In genomic region chr10:35341521-35341920, GRCh38 we compare ENCODE assay signal across 10 cellular contexts. TPM values are rescaled to one million over a fixed set of nuclear protein-coding genes. Genes with fewer than 3 reads are reported as not detected.
DNase-seq lines count a peak whose midpoint lies in the region; ATAC-seq and TF ChIP-seq lines count a peak whose summit lies in the region.
"Had no signal": no experiment of that assay in that cellular context is flagged by ENCODE, and none has a peak within 500 bp of the region (broad histone marks: within the 10 kb centered on the region; RNA-seq: fewer than 3 reads in every experiment).

No MANE protein-coding gene starts in this region.

- peaks cover 21 to 89% (median 70%) of the 10 kb centered on the region in 6 donors for H3K4me1 ChIP-seq in spleen

- peaks cover 0 to 6% (median 0%) of the 10 kb centered on the region in 6 donors for H3K36me3 ChIP-seq in spleen

- H3K36me3 Mint-ChIP-seq in activated T-cell treated with anti-CD3 and anti-CD28 coated beads, Interleukin-2, amount 50 U/mL, for 4 hours (ENCODE audit: insufficient read depth): peaks cover 2% of the 10 kb centered on the region

- no peak for DNase-seq in activated T-cell treated with anti-CD3 and anti-CD28 coated beads, Interleukin-2, amount 50 U/mL, for 4 hours
- DNase-seq in activated T-cell treated with anti-CD3 and anti-CD28 coated beads, Interleukin-2, amount 50 U/mL, for 1 hour: no peak
- DNase-seq in Jurkat, Clone E6-1 (ENCODE audit: low read depth, low spot score): peak; percentile 20
- no peak for DNase-seq in spleen
- no peak for DNase-seq in iPS-NIHi7 (ENCODE audit: extremely low spot score)
- DNase-seq in SKM-1 treated with dmso at 0.1 percent for 144 hours (lab: John Stamatoyannopoulos, UW; ENCODE audit: unreplicated experiment): no peak
- no peak for DNase-seq in NCI-H82 (lab: John Stamatoyannopoulos, UW)
- DNase-seq: SHP77, trophoblast cell had no signal

- WGBS in spleen, 5 donors: 29 to 48% (median 37%) methylated on average over 4 of the region's 4 CpGs

- no peaks in the 10 kb centered on the region for H3K9me3 ChIP-seq in spleen

- no peaks in the 10 kb centered on the region for H3K27me3 ChIP-seq in spleen (replicated peaks in 1 of 7)

- peak overlapping the region; percentile 34 for H3K4me3 Mint-ChIP-seq in activated T-cell treated with anti-CD3 and anti-CD28 coated beads, Interleukin-2, amount 50 U/mL, for 4 hours

- H3K9me3 Mint-ChIP-seq in activated T-cell treated with anti-CD3 and anti-CD28 coated beads, Interleukin-2, amount 50 U/mL, for 4 hours: no peaks in the 10 kb centered on the region

- intact Hi-C loops in spleen (cut with DNase I; ENCODE audit: low total_unique reads): no loop called here

- peak; percentile 63 to 68 for ATAC-seq in activated T-cell treated with anti-CD3 and anti-CD28 coated beads, Interleukin-2, amount 50 U/mL, for 4 hours
- ATAC-seq in HG02588 (IDR thresholded peaks at IDR 0.05; ENCODE audit: unreplicated experiment): peak; percentile 64

- H3K4me1 Mint-ChIP-seq in activated T-cell treated with anti-CD3 and anti-CD28 coated beads, Interleukin-2, amount 50 U/mL, for 4 hours (ENCODE audit: low read depth): peaks cover 76% of the 10 kb centered on the region

- TF ChIP-seq POLR2A in spleen (IDR thresholded peaks at IDR 0.05): no peak

- no peak overlapping the region for H3K4me3 ChIP-seq in Jurkat, Clone E6-1 (ENCODE audit: low read length)
- no peak overlapping the region for H3K4me3 ChIP-seq in spleen

- peak overlapping the region in 7 of 8 donors; percentile 2 to 57 (median 42) for H3K27ac ChIP-seq in spleen

- H3K27me3 Mint-ChIP-seq in activated T-cell treated with anti-CD3 and anti-CD28 coated beads, Interleukin-2, amount 50 U/mL, for 4 hours (ENCODE audit: low read depth): no peaks in the 10 kb centered on the region

- TF ChIP-seq CTCF in spleen (IDR thresholded peaks at IDR 0.05 in 8 of 11, conservative IDR thresholded peaks at IDR 0.05 in 3 of 11): no peak

RNA-seq across cellular contexts. Expression of gene CCNY, which starts 5.2 kb away (rescaled TPM):
- 10 to 100 TPM; 54.8 to 61.6 (median 58.9) TPM for total RNA-seq in activated T-cell treated with anti-CD3 and anti-CD28 coated beads, Interleukin-2, amount 50 U/mL, for 4 hours
- 43.3 TPM for polyA plus RNA-seq in Jurkat, Clone E6-1 (2012; ENCODE audit: insufficient read depth, insufficient read length)
- total RNA-seq in spleen: 10 to 100 TPM; 40.1 to 83.1 (median 55.2) TPM
- polyA plus RNA-seq in spleen: 10 to 100 TPM; 21.1 to 32.1 (median 26.5) TPM
